In genomic region chr6:109429496-109429895, GRCh38 we compare ENCODE assay signal across 19 cellular contexts. TPM values are rescaled to one million over a fixed set of nuclear protein-coding genes. Genes with fewer than 3 reads are reported as not detected.
DNase-seq lines count a peak whose midpoint lies in the region; ATAC-seq and TF ChIP-seq lines count a peak whose summit lies in the region.
"Had no signal": no experiment of that assay in that cellular context is flagged by ENCODE, and none has a peak within 500 bp of the region (broad histone marks: within the 10 kb centered on the region; RNA-seq: fewer than 3 reads in every experiment).

No MANE protein-coding gene starts in this region.

- H3K27me3 Mint-ChIP-seq in activated CD8-positive, alpha-beta T cell treated with anti-CD3 and anti-CD28 coated beads, Interleukin-2, amount 10 ng/mL, durations not matched to agents 7 days and 5 days (ENCODE audit: low read depth), result peaks cover 27% of the 10 kb centered on the region
- H3K27me3 Mint-ChIP-seq in activated CD8-positive, alpha-beta T cell treated with anti-CD3 and anti-CD28 coated beads for 36 hours, result no peaks in the 10 kb centered on the region
- peaks cover 27% of the 10 kb centered on the region for H3K27me3 Mint-ChIP-seq in central memory CD8-positive, alpha-beta T cell

- H3K79me1 ChIP-seq in trophoblast cell (ENCODE audit: low read length), result no peaks in the 10 kb centered on the region

- no peaks in the 10 kb centered on the region for H3K9me3 Mint-ChIP-seq in activated CD8-positive, alpha-beta T cell treated with anti-CD3 and anti-CD28 coated beads, Interleukin-2, amount 10 ng/mL, durations not matched to agents 7 days and 5 days (ENCODE audit: insufficient read depth)
- H3K9me3 Mint-ChIP-seq in activated CD8-positive, alpha-beta T cell treated with anti-CD3 and anti-CD28 coated beads for 36 hours, result no peaks in the 10 kb centered on the region
- no peaks in the 10 kb centered on the region for H3K9me3 Mint-ChIP-seq in central memory CD8-positive, alpha-beta T cell
- H3K9me3 Mint-ChIP-seq: CD8-positive, alpha-beta T cell had no signal

- intact Hi-C loops in activated CD8-positive, alpha-beta T cell treated with anti-CD3 and anti-CD28 coated beads for 36 hours (cut with micrococcal nuclease), result no loop called here

- no peak overlapping the region for H4K91ac ChIP-seq in trophoblast cell (ENCODE audit: low read depth, low read length)

- no peak for ATAC-seq in activated CD8-positive, alpha-beta T cell treated with anti-CD3 and anti-CD28 coated beads, Interleukin-2, amount 10 ng/mL, durations not matched to agents 7 days and 5 days
- ATAC-seq in activated CD8-positive, alpha-beta T cell treated with anti-CD3 and anti-CD28 coated beads for 36 hours, result no peak
- ATAC-seq in central memory CD8-positive, alpha-beta T cell (replicated peaks; ENCODE audit: extremely low read depth, poor library complexity, severe bottlenecking), result no peak
- no peak for ATAC-seq in HG03571 (IDR thresholded peaks at IDR 0.05; ENCODE audit: unreplicated experiment)
- ATAC-seq: CD8-positive, alpha-beta T cell; Panc1 had no signal

- no peak overlapping the region for H3K14ac ChIP-seq in trophoblast cell (ENCODE audit: low read length)

- peak; percentile 14 for DNase-seq in activated CD8-positive, alpha-beta T cell treated with anti-CD3 and anti-CD28 coated beads, Interleukin-2, amount 10 ng/mL, durations not matched to agents 7 days and 5 days
- DNase-seq in activated CD8-positive, alpha-beta T cell treated with anti-CD3 and anti-CD28 coated beads for 36 hours, result no peak
- DNase-seq in G401 (ENCODE audit: low spot score) (peak; percentile 52), trophoblast cell (no peak), EL (no peak), brain microvascular endothelial cell (no peak)
- no peak for DNase-seq in central memory CD8-positive, alpha-beta T cell (ENCODE audit: low spot score in 2 of 2)
- DNase-seq: 8988T; Calu3; CD8-positive, alpha-beta T cell; Karpas-422; NCI-H1694; NCI-H2081; NCI-H526; NK-92 treated with Interleukin-12 subunit alpha and Interleukin-12 subunit beta, amount 100 ng/mL, for 24 hours had no signal

- in situ Hi-C loops in G401 (cut with HindIII; ENCODE audit: low sequenced_read_pairs) (no loop called here), brain microvascular endothelial cell (cut with HindIII; ENCODE audit: low pct_ligation_motif_present, low sequenced_read_pairs) (no loop called here)

- H2BK120ac ChIP-seq in trophoblast cell (ENCODE audit: insufficient read depth, low read length, poor library complexity), result no peak overlapping the region

- no peak overlapping the region for H3K4me2 ChIP-seq in trophoblast cell (ENCODE audit: low read length)
- H3K4me2 ChIP-seq: BLaER1 treated with 17β-estradiol and CSF1 and Interleukin-3, amounts not matched to agents 10 nM and 100 nM had no signal

- no peak overlapping the region for H2BK12ac ChIP-seq in trophoblast cell (ENCODE audit: low read length)

- no peaks in the 10 kb centered on the region for H3K4me1 ChIP-seq in trophoblast cell (ENCODE audit: control insufficient read depth in 1 of 2, insufficient read depth in 2 of 2, low read length in 2 of 2)

- no peak overlapping the region for H2BK5ac ChIP-seq in trophoblast cell (ENCODE audit: low read depth, low read length, poor library complexity)

- no peak overlapping the region for H3K18ac ChIP-seq in trophoblast cell (ENCODE audit: low read length)

- no peak overlapping the region for H3K4ac ChIP-seq in trophoblast cell (ENCODE audit: low read depth, low read length)

- H3K79me2 ChIP-seq in trophoblast cell (ENCODE audit: control insufficient read depth, insufficient read depth, low read length, poor library complexity), result no peaks in the 10 kb centered on the region

- peak overlapping the region; percentile 43 for H3K9ac ChIP-seq in trophoblast cell (ENCODE audit: low read length)
- H3K9ac ChIP-seq: BLaER1 treated with 17β-estradiol and CSF1 and Interleukin-3, amounts not matched to agents 10 nM and 100 nM had no signal

- H3K27ac Mint-ChIP-seq in activated CD8-positive, alpha-beta T cell treated with anti-CD3 and anti-CD28 coated beads, Interleukin-2, amount 10 ng/mL, durations not matched to agents 7 days and 5 days, result no peak overlapping the region
- no peak overlapping the region for H3K27ac Mint-ChIP-seq in activated CD8-positive, alpha-beta T cell treated with anti-CD3 and anti-CD28 coated beads for 36 hours
- peak overlapping the region; percentile 7 for H3K27ac Mint-ChIP-seq in central memory CD8-positive, alpha-beta T cell (ENCODE audit: low read depth)
- H3K27ac Mint-ChIP-seq: CD8-positive, alpha-beta T cell had no signal

- H3K9me3 ChIP-seq in trophoblast cell (ENCODE audit: insufficient read depth, low read depth, low read length), result no peaks in the 10 kb centered on the region
- H3K9me3 ChIP-seq: BLaER1 treated with 17β-estradiol and CSF1 and Interleukin-3, amounts not matched to agents 10 nM and 100 nM; SJSA1 had no signal

- H3K27ac ChIP-seq in trophoblast cell (ENCODE audit: low read depth, low read length) (no peak overlapping the region), brain microvascular endothelial cell (no peak overlapping the region)
- H3K27ac ChIP-seq: BLaER1 treated with 17β-estradiol and CSF1 and Interleukin-3, amounts not matched to agents 10 nM and 100 nM; SJSA1 had no signal

- H3K36me3 Mint-ChIP-seq in activated CD8-positive, alpha-beta T cell treated with anti-CD3 and anti-CD28 coated beads, Interleukin-2, amount 10 ng/mL, durations not matched to agents 7 days and 5 days (ENCODE audit: low read depth), result no peaks in the 10 kb centered on the region
- H3K36me3 Mint-ChIP-seq in activated CD8-positive, alpha-beta T cell treated with anti-CD3 and anti-CD28 coated beads for 36 hours (ENCODE audit: low read depth), result no peaks in the 10 kb centered on the region
- H3K36me3 Mint-ChIP-seq in central memory CD8-positive, alpha-beta T cell (ENCODE audit: insufficient read depth), result peaks cover 2% of the 10 kb centered on the region
- H3K36me3 Mint-ChIP-seq: CD8-positive, alpha-beta T cell had no signal

- H4K8ac ChIP-seq in trophoblast cell (ENCODE audit: low read depth, low read length), result no peak overlapping the region

- WGBS in trophoblast cell (ENCODE audit: extremely low coverage, insufficient coverage, insufficient read length), result no CpG with 5 or more reads among the region's 3 CpGs

- H3K4me3 ChIP-seq in trophoblast cell (ENCODE audit: low read depth, low read length), result no peak overlapping the region
- no peak overlapping the region for H3K4me3 ChIP-seq in brain microvascular endothelial cell (ENCODE audit: low read depth, low read length)
- H3K4me3 ChIP-seq: BLaER1 treated with 17β-estradiol and CSF1 and Interleukin-3, amounts not matched to agents 10 nM and 100 nM; SJSA1 had no signal

- no peak for TF ChIP-seq CTCF in activated CD8-positive, alpha-beta T cell treated with anti-CD3 and anti-CD28 coated beads for 36 hours (IDR thresholded peaks at IDR 0.05)
- no peak for TF ChIP-seq CTCF in brain microvascular endothelial cell (IDR thresholded peaks at IDR 0.05; ENCODE audit: low read depth, low read length, missing control alignments)

- H3K27me3 ChIP-seq in trophoblast cell (ENCODE audit: insufficient read depth, low read length), result no peaks in the 10 kb centered on the region
- no peaks in the 10 kb centered on the region for H3K27me3 ChIP-seq in brain microvascular endothelial cell (replicated peaks)
- H3K27me3 ChIP-seq: BLaER1 treated with 17β-estradiol and CSF1 and Interleukin-3, amounts not matched to agents 10 nM and 100 nM; SJSA1 had no signal

- POLR2A ChIA-PET in activated CD8-positive, alpha-beta T cell treated with anti-CD3 and anti-CD28 coated beads, Interleukin-2, amount 10 ng/mL, durations not matched to agents 7 days and 5 days (lab: Charles Lee), result no interaction called here
- POLR2A ChIA-PET in activated CD8-positive, alpha-beta T cell treated with anti-CD3 and anti-CD28 coated beads for 36 hours (lab: Charles Lee), result no interaction called here

- peaks cover 2% of the 10 kb centered on the region for H3K4me1 Mint-ChIP-seq in activated CD8-positive, alpha-beta T cell treated with anti-CD3 and anti-CD28 coated beads, Interleukin-2, amount 10 ng/mL, durations not matched to agents 7 days and 5 days (ENCODE audit: low read depth)
- peaks cover 5% of the 10 kb centered on the region for H3K4me1 Mint-ChIP-seq in activated CD8-positive, alpha-beta T cell treated with anti-CD3 and anti-CD28 coated beads for 36 hours (ENCODE audit: low read depth)
- peaks cover 5% of the 10 kb centered on the region for H3K4me1 Mint-ChIP-seq in central memory CD8-positive, alpha-beta T cell

- H4K12ac ChIP-seq in trophoblast cell (ENCODE audit: low read depth, low read length), result no peak overlapping the region

- H2AFZ ChIP-seq in trophoblast cell (ENCODE audit: insufficient read depth, low read length, poor library complexity), result no peak overlapping the region

- no peak overlapping the region for H2AK5ac ChIP-seq in trophoblast cell (ENCODE audit: low read length)

- H3K4me3 Mint-ChIP-seq in activated CD8-positive, alpha-beta T cell treated with anti-CD3 and anti-CD28 coated beads, Interleukin-2, amount 10 ng/mL, durations not matched to agents 7 days and 5 days, result no peak overlapping the region
- no peak overlapping the region for H3K4me3 Mint-ChIP-seq in activated CD8-positive, alpha-beta T cell treated with anti-CD3 and anti-CD28 coated beads for 36 hours
- no peak overlapping the region for H3K4me3 Mint-ChIP-seq in central memory CD8-positive, alpha-beta T cell
- H3K4me3 Mint-ChIP-seq: CD8-positive, alpha-beta T cell had no signal

- CTCF ChIA-PET in activated CD8-positive, alpha-beta T cell treated with anti-CD3 and anti-CD28 coated beads, Interleukin-2, amount 10 ng/mL, durations not matched to agents 7 days and 5 days (lab: Charles Lee), result interaction anchor here (2.8 kb wide), 1 partner anchor 241 kb away, joined by 9 read pairs; no protein-coding TSS in a partner anchor
- CTCF ChIA-PET in activated CD8-positive, alpha-beta T cell treated with anti-CD3 and anti-CD28 coated beads for 36 hours (lab: Charles Lee), result interaction anchor here (0.7 kb wide), 1 partner anchor 89 kb away, joined by 3 read pairs; no protein-coding TSS in a partner anchor

- H3K36me3 ChIP-seq in trophoblast cell (ENCODE audit: control insufficient read depth in 1 of 2, insufficient read depth in 2 of 2, low read length in 2 of 2) (no peaks in the 10 kb centered on the region), brain microvascular endothelial cell (replicated peaks) (no peaks in the 10 kb centered on the region)
- H3K36me3 ChIP-seq: BLaER1 treated with 17β-estradiol and CSF1 and Interleukin-3, amounts not matched to agents 10 nM and 100 nM; SJSA1 had no signal

- no peak overlapping the region for H3K23ac ChIP-seq in trophoblast cell (ENCODE audit: low read length)

RNA-seq across cellular contexts. Expression of gene PPIL6, which starts 10.9 kb away (rescaled TPM):
- total RNA-seq in activated CD8-positive, alpha-beta T cell treated with anti-CD3 and anti-CD28 coated beads, Interleukin-2, amount 10 ng/mL, durations not matched to agents 7 days and 5 days, result under 1 TPM in 1 of 2 experiments, not detected in 1; 0.16 TPM
- under 1 TPM; 0.27 to 0.38 TPM for total RNA-seq in activated CD8-positive, alpha-beta T cell treated with anti-CD3 and anti-CD28 coated beads for 36 hours
- 2.8 and 4.2 TPM in 2 replicates for total RNA-seq in G401 (2014; rRNA removed; shearing (Covaris generic))
- polyA plus RNA-seq in trophoblast cell (2013), result 0.47 and 0.63 TPM in 2 replicates

RNA-seq across cellular contexts. Expression of gene SMPD2, which starts 11.0 kb away (rescaled TPM):
- 10 to 100 TPM; 15.5 to 15.6 TPM for total RNA-seq in activated CD8-positive, alpha-beta T cell treated with anti-CD3 and anti-CD28 coated beads, Interleukin-2, amount 10 ng/mL, durations not matched to agents 7 days and 5 days
- total RNA-seq in activated CD8-positive, alpha-beta T cell treated with anti-CD3 and anti-CD28 coated beads for 36 hours, result 1 to 10 TPM; 8.7 to 9.6 TPM
- 16.1 and 21.8 TPM in 2 replicates for total RNA-seq in G401 (2014; rRNA removed; shearing (Covaris generic))
- 9.5 and 9.7 TPM in 2 replicates for polyA plus RNA-seq in trophoblast cell (2013)

RNA-seq across cellular contexts. Expression of gene MICAL1, which starts 26.1 kb away (rescaled TPM):
- total RNA-seq in activated CD8-positive, alpha-beta T cell treated with anti-CD3 and anti-CD28 coated beads, Interleukin-2, amount 10 ng/mL, durations not matched to agents 7 days and 5 days, result 10 to 100 TPM; 50.5 to 53.2 TPM
- 10 to 100 TPM; 17.7 TPM for total RNA-seq in activated CD8-positive, alpha-beta T cell treated with anti-CD3 and anti-CD28 coated beads for 36 hours
- total RNA-seq in G401 (2014; rRNA removed; shearing (Covaris generic)), result 20.4 and 21.3 TPM in 2 replicates
- 35.4 and 36.0 TPM in 2 replicates for polyA plus RNA-seq in trophoblast cell (2013)

RNA-seq across cellular contexts. Expression of gene CD164, which starts 47.2 kb away (rescaled TPM):
- total RNA-seq in activated CD8-positive, alpha-beta T cell treated with anti-CD3 and anti-CD28 coated beads, Interleukin-2, amount 10 ng/mL, durations not matched to agents 7 days and 5 days, result 100 to 1,000 TPM; 236 to 249 TPM
- total RNA-seq in activated CD8-positive, alpha-beta T cell treated with anti-CD3 and anti-CD28 coated beads for 36 hours, result 100 to 1,000 TPM; 144 to 146 TPM
- 153 and 190 TPM in 2 replicates for total RNA-seq in G401 (2014; rRNA removed; shearing (Covaris generic))
- polyA plus RNA-seq in trophoblast cell (2013), result 180 and 183 TPM in 2 replicates

RNA-seq across cellular contexts. Expression of gene ZBTB24, which starts 53.5 kb away (rescaled TPM):
- total RNA-seq in activated CD8-positive, alpha-beta T cell treated with anti-CD3 and anti-CD28 coated beads, Interleukin-2, amount 10 ng/mL, durations not matched to agents 7 days and 5 days, result 10 to 100 TPM; 16.0 to 16.3 TPM
- 10 to 100 TPM; 10.5 to 11.8 TPM for total RNA-seq in activated CD8-positive, alpha-beta T cell treated with anti-CD3 and anti-CD28 coated beads for 36 hours
- total RNA-seq in G401 (2014; rRNA removed; shearing (Covaris generic)), result 6.6 and 12.7 TPM in 2 replicates
- polyA plus RNA-seq in trophoblast cell (2013), result 4.9 and 5.1 TPM in 2 replicates

Comparison
In these comparisons a context has a peak if more than half of its experiments do, and no peak if none do; other contexts are left out.
1. DNase-seq: peak in activated CD8-positive, alpha-beta T cell treated with anti-CD3 and anti-CD28 coated beads, Interleukin-2, amount 10 ng/mL, durations not matched to agents 7 days and 5 days (single experiment) and G401 (single experiment); none in activated CD8-positive, alpha-beta T cell treated with anti-CD3 and anti-CD28 coated beads for 36 hours (single experiment), central memory CD8-positive, alpha-beta T cell (0 of 2), trophoblast cell (0 of 2), EL (single experiment) and brain microvascular endothelial cell (single experiment).